ENCODE assay signal across 8 cellular contexts in the genomic region with DNA sequence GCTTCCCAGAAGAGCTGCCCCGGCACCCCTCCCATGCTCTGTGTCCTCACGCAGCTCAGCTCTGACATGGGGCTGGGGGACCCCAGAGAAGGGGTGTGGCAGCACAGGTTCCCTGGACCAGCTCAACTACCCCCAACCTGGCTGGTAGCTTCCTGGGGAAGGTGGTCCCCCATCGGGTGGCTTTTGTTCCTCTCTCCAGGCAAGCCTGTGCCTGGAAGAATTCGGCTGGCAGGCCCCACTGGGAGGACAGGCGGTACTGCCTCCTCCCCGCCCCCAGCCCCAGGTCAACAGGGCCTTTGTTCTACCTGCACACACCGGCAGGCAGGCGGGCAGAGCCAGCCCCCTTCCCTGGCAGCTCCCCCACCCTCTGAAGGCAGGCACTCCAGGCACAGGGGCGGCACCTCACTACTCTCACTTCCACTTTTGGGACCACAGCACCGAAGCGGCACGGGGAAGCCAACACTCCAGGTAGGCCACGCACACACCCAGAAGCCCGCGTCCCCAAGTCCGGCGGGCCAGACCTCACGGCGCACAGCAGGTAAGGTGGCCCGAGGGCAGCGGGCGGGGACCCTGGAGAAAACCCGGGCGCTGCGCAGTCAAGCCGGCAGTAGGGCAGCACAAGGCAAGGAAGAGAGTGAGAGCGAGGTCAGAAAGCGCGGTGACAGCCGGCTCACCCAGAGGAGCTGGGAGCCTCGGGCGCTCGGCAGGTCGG. TPM values are rescaled to one million over a fixed set of nuclear protein-coding genes. Genes with fewer than 3 reads are reported as not detected.
A peak's percentile ranks its signal among the peaks of the same experiment; 100 is the strongest.
DNase-seq lines count a peak whose midpoint lies in the region; ATAC-seq, FAIRE-seq and TF ChIP-seq lines count a peak whose summit lies in the region.

No MANE protein-coding gene starts in this region.

- 3% methylated on average over 12 to 34 of the region's 34 CpGs for WGBS in lower leg skin, 2 donors

- H3K4me1 ChIP-seq in OCI-LY7 (ENCODE audit: insufficient read depth, low read length, poor library complexity, severe bottlenecking): peaks cover 16% of the 10 kb centered on the region

- FAIRE-seq in bronchial epithelial cell (lab: Jason Lieb, UNC): no peak

- BruUV-seq in OCI-LY7 (replicated peaks; lab: Mats Ljungman, UMichigan): no TSS peak

- TF ChIP-seq CTCF in OCI-LY7 (conservative IDR thresholded peaks at IDR 0.05; ENCODE audit: low read length) (no peak), bronchial epithelial cell (IDR thresholded peaks at IDR 0.05; ENCODE audit: insufficient read depth, low read length, severe bottlenecking) (no peak), lower leg skin (IDR thresholded peaks at IDR 0.05) (peak in 1 of 3 donors; percentile 35)

- H3K27ac ChIP-seq in OCI-LY7 (ENCODE audit: low read depth, low read length, poor library complexity, severe bottlenecking) (peak overlapping the region; percentile 4), substantia nigra (ENCODE audit: low read depth, low read length, poor library complexity, severe bottlenecking) (peak overlapping the region; percentile 59)

- intact Hi-C loops in OCI-LY7 (cut with micrococcal nuclease; ENCODE audit: unreplicated experiment): loop anchor here (5.0 kb wide), 1 partner anchor 255 kb away; no protein-coding TSS in a partner anchor
- intact Hi-C loops in lower leg skin (cut with DNase I; ENCODE audit: low total_unique reads): no loop called here

- peaks cover 29% of the 10 kb centered on the region; the same call in 1 of the 2 replicates for H4K20me1 ChIP-seq in OCI-LY7 (ENCODE audit: insufficient read depth, low read length)

- H3K4me3 ChIP-seq in OCI-LY7 (ENCODE audit: low read depth, low read length, poor library complexity, severe bottlenecking) (peak overlapping the region; percentile 71), bronchial epithelial cell (ENCODE audit: low read depth, low read length) (peak overlapping the region; percentile 72), lower leg skin (ENCODE audit: low read depth, poor library complexity, severe bottlenecking) (peak overlapping the region; percentile 81)

- H3K79me2 ChIP-seq in OCI-LY7 (ENCODE audit: insufficient read depth, low read depth, low read length): no peaks in the 10 kb centered on the region; the same call in 1 of the 2 replicates

- H3K9me2 ChIP-seq in OCI-LY7 (ENCODE audit: insufficient read depth, low read length): no peaks in the 10 kb centered on the region

- H3K27me3 ChIP-seq in bronchial epithelial cell (ENCODE audit: control insufficient read depth, insufficient read depth, low read length): no peaks in the 10 kb centered on the region

- POLR2A ChIA-PET in OCI-LY7 (lab: Charles Lee): interaction anchor here (0.8 kb wide), 1 partner anchor 12 kb away, joined by 3 read pairs; no protein-coding TSS in a partner anchor

- ATAC-seq in GM18868 (IDR thresholded peaks at IDR 0.05; ENCODE audit: unreplicated experiment) (peak; percentile 61), HG03045 (IDR thresholded peaks at IDR 0.05; ENCODE audit: unreplicated experiment) (peak; percentile 42)

- peak overlapping the region; percentile 98 for H3K4me2 ChIP-seq in OCI-LY7 (ENCODE audit: low read length)

- no peak for TF ChIP-seq POLR2A in lower leg skin (IDR thresholded peaks at IDR 0.05)

- H3K36me3 ChIP-seq in OCI-LY7 (ENCODE audit: insufficient read depth, low read length) (no peaks in the 10 kb centered on the region), bronchial epithelial cell (ENCODE audit: control insufficient read depth, insufficient read depth, low read length) (peaks cover 5% of the 10 kb centered on the region)

- peak; percentile 17 for DNase-seq in AG20443 (ENCODE audit: low spot score)
- DNase-seq in OCI-LY7 (ENCODE audit: low spot score): peak; percentile 80
- DNase-seq in bronchial epithelial cell (ENCODE audit: low read depth): no peak
- DNase-seq in lower leg skin (ENCODE audit: low spot score in 2 of 2): peak; percentile 18 to 89
- peak in 1 of 49 donors; percentile 57 for DNase-seq in substantia nigra (lab: John Stamatoyannopoulos, UW)
- DNase-seq in Ammon's horn (ENCODE audit: low spot score): no peak

- H3K9me3 ChIP-seq in OCI-LY7 (ENCODE audit: low read length): no peaks in the 10 kb centered on the region

- no peak overlapping the region for H2AFZ ChIP-seq in OCI-LY7 (ENCODE audit: low read length)

- CTCF ChIA-PET in OCI-LY7 (lab: Charles Lee; ENCODE audit: unreplicated experiment): no interaction called here

RNA-seq across cellular contexts. Expression of gene HS6ST1, which starts 1.3 kb away (rescaled TPM):
- total RNA-seq in OCI-LY7 (2014; rRNA removed; shearing (Covaris generic)): 12.0 and 17.6 TPM in 2 replicates
- total RNA-seq in OCI-LY7 (2022) (13.4 and 13.6 TPM in 2 replicates), bronchial epithelial cell (19.2 and 21.3 TPM in 2 replicates), lower leg skin (10 to 100 TPM; 50.2 to 88.9 (median 69.3) TPM)

Comparison
In these comparisons a context has a peak if more than half of its experiments do, and no peak if none do; other contexts are left out.
1. DNase-seq: peak in AG20443 (single experiment), OCI-LY7 (single experiment) and lower leg skin (2 of 2); none in bronchial epithelial cell (single experiment) and Ammon's horn (single experiment).
2. Peak in every context shown above with its lines, with median percentiles within 50 percentile points of each other: H3K4me3 ChIP-seq.